In the genomic region with DNA sequence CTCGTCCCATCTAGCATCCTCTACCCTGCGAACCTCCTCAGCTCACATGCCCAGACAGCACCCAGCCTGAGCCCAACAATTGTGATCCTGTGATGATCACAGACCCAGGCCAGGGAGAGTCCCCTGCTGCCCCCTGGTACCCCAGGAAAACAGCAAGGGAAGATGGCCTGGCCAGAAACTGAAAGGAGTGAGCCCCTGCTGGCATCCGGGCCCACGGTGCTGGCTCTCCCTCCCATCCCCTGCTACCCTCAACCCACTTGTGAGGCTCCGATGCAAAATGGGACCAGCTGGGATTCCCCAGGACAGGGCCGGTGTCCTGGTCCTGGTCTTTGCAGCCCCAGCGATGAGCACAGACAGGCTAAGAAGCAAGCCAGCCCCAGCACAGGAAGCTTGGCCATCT, we compare ENCODE assay signal across 14 cellular contexts. TPM values are rescaled to one million over a fixed set of nuclear protein-coding genes. Genes with fewer than 3 reads are reported as not detected.
DNase-seq lines count a peak whose midpoint lies in the region; ATAC-seq and TF ChIP-seq lines count a peak whose summit lies in the region.
"Had no signal": no experiment of that assay in that cellular context is flagged by ENCODE, and none has a peak within 500 bp of the region (broad histone marks: within the 10 kb centered on the region; RNA-seq: fewer than 3 reads in every experiment).

No MANE protein-coding gene starts in this region.

- no peak overlapping the region for H3K4me3 ChIP-seq in esophagus squamous epithelium
- H3K4me3 ChIP-seq in vagina: no peak overlapping the region
- H3K4me3 ChIP-seq: smooth muscle cell, uterus had no signal

- H3K27ac ChIP-seq in esophagus squamous epithelium (peak overlapping the region in 3 of 4 donors; percentile 26 to 85 (median 79)), vagina (no peak overlapping the region)
- H3K27ac ChIP-seq: uterus had no signal

- no peaks in the 10 kb centered on the region for H3K27me3 ChIP-seq in esophagus squamous epithelium
- H3K27me3 ChIP-seq in vagina: no peaks in the 10 kb centered on the region
- H3K27me3 ChIP-seq: uterus had no signal

- no peaks in the 10 kb centered on the region for H3K9me3 Mint-ChIP-seq in activated T-cell treated with anti-CD3 and anti-CD28 coated beads, Interleukin-2, amount 50 U/mL, for 24 hours
- no peaks in the 10 kb centered on the region for H3K9me3 Mint-ChIP-seq in activated CD4-positive, alpha-beta memory T cell treated with anti-CD3 and anti-CD28 coated beads for 36 hours
- no peaks in the 10 kb centered on the region for H3K9me3 Mint-ChIP-seq in stimulated activated memory B cell treated with anti-CD40 and anti-IgM and Interleukin-4, amounts not matched to agents 10 μg/mL and 1 μg/mL and 100 μg/mL, for 72 hours

- no peaks in the 10 kb centered on the region for H3K27me3 Mint-ChIP-seq in activated T-cell treated with anti-CD3 and anti-CD28 coated beads, Interleukin-2, amount 50 U/mL, for 24 hours
- H3K27me3 Mint-ChIP-seq in activated CD4-positive, alpha-beta memory T cell treated with anti-CD3 and anti-CD28 coated beads for 36 hours: no peaks in the 10 kb centered on the region
- H3K27me3 Mint-ChIP-seq in stimulated activated memory B cell treated with anti-CD40 and anti-IgM and Interleukin-4, amounts not matched to agents 10 μg/mL and 1 μg/mL and 100 μg/mL, for 72 hours: no peaks in the 10 kb centered on the region

- POLR2A ChIA-PET in activated CD4-positive, alpha-beta memory T cell treated with anti-CD3 and anti-CD28 coated beads for 36 hours (lab: Charles Lee): no interaction called here

- peaks cover 97% of the 10 kb centered on the region for H3K4me1 Mint-ChIP-seq in activated T-cell treated with anti-CD3 and anti-CD28 coated beads, Interleukin-2, amount 50 U/mL, for 24 hours (ENCODE audit: low read depth)
- peaks cover 96% of the 10 kb centered on the region for H3K4me1 Mint-ChIP-seq in activated CD4-positive, alpha-beta memory T cell treated with anti-CD3 and anti-CD28 coated beads for 36 hours (ENCODE audit: low read depth)
- H3K4me1 Mint-ChIP-seq in stimulated activated memory B cell treated with anti-CD40 and anti-IgM and Interleukin-4, amounts not matched to agents 10 μg/mL and 1 μg/mL and 100 μg/mL, for 72 hours: peaks cover 86% of the 10 kb centered on the region

- CTCF ChIA-PET in activated CD4-positive, alpha-beta memory T cell treated with anti-CD3 and anti-CD28 coated beads for 36 hours (lab: Charles Lee): no interaction called here

- TF ChIP-seq CTCF in esophagus squamous epithelium (IDR thresholded peaks at IDR 0.05) (no peak), vagina (IDR thresholded peaks at IDR 0.05) (no peak)

- no peak overlapping the region for H3K4me3 Mint-ChIP-seq in activated T-cell treated with anti-CD3 and anti-CD28 coated beads, Interleukin-2, amount 50 U/mL, for 24 hours
- no peak overlapping the region for H3K4me3 Mint-ChIP-seq in activated CD4-positive, alpha-beta memory T cell treated with anti-CD3 and anti-CD28 coated beads for 36 hours
- no peak overlapping the region for H3K4me3 Mint-ChIP-seq in stimulated activated memory B cell treated with anti-CD40 and anti-IgM and Interleukin-4, amounts not matched to agents 10 μg/mL and 1 μg/mL and 100 μg/mL, for 72 hours

- 60 to 92% methylated on average over 3 to 5 of the region's 7 CpGs for WGBS in esophagus squamous epithelium, 2 donors

- intact Hi-C loops in activated CD4-positive, alpha-beta memory T cell treated with anti-CD3 and anti-CD28 coated beads for 36 hours (cut with micrococcal nuclease): no loop called here
- intact Hi-C loops in esophagus squamous epithelium (cut with DNase I) (no loop called here), vagina (cut with DNase I) (no loop called here)

- no peaks in the 10 kb centered on the region for H3K9me3 ChIP-seq in esophagus squamous epithelium
- H3K9me3 ChIP-seq in vagina: no peaks in the 10 kb centered on the region
- H3K9me3 ChIP-seq: uterus had no signal

- peaks cover 50% of the 10 kb centered on the region for H3K36me3 Mint-ChIP-seq in activated T-cell treated with anti-CD3 and anti-CD28 coated beads, Interleukin-2, amount 50 U/mL, for 24 hours (ENCODE audit: low read depth)
- peaks cover 5% of the 10 kb centered on the region for H3K36me3 Mint-ChIP-seq in activated CD4-positive, alpha-beta memory T cell treated with anti-CD3 and anti-CD28 coated beads for 36 hours
- peaks cover 12% of the 10 kb centered on the region for H3K36me3 Mint-ChIP-seq in stimulated activated memory B cell treated with anti-CD40 and anti-IgM and Interleukin-4, amounts not matched to agents 10 μg/mL and 1 μg/mL and 100 μg/mL, for 72 hours

- H3K27ac Mint-ChIP-seq in activated T-cell treated with anti-CD3 and anti-CD28 coated beads, Interleukin-2, amount 50 U/mL, for 24 hours: peak overlapping the region; percentile 84
- peak overlapping the region; percentile 98 for H3K27ac Mint-ChIP-seq in activated CD4-positive, alpha-beta memory T cell treated with anti-CD3 and anti-CD28 coated beads for 36 hours
- peak overlapping the region; percentile 48 for H3K27ac Mint-ChIP-seq in stimulated activated memory B cell treated with anti-CD40 and anti-IgM and Interleukin-4, amounts not matched to agents 10 μg/mL and 1 μg/mL and 100 μg/mL, for 72 hours

- no peak for ATAC-seq in stimulated activated memory B cell treated with anti-CD40 and anti-IgM and Interleukin-4, amounts not matched to agents 10 μg/mL and 1 μg/mL and 100 μg/mL, for 72 hours
- ATAC-seq in HG03280 (IDR thresholded peaks at IDR 0.05; ENCODE audit: unreplicated experiment): no peak

- TF ChIP-seq POLR2A in esophagus squamous epithelium (IDR thresholded peaks at IDR 0.05) (no peak), vagina (IDR thresholded peaks at IDR 0.05) (no peak)

- H3K4me1 ChIP-seq in esophagus squamous epithelium (peaks cover 41 to 100% (median 74%) of the 10 kb centered on the region in 3 donors), vagina (peaks cover 96% of the 10 kb centered on the region)

- H3K36me3 ChIP-seq in esophagus squamous epithelium: peaks cover 0 to 14% (median 1%) of the 10 kb centered on the region in 3 donors
- H3K36me3 ChIP-seq in vagina: no peaks in the 10 kb centered on the region
- H3K36me3 ChIP-seq: uterus had no signal

- DNase-seq in activated T-cell treated with anti-CD3 and anti-CD28 coated beads, Interleukin-2, amount 50 U/mL, for 24 hours: no peak
- no peak for DNase-seq in activated T-cell treated with anti-CD3 and anti-CD28 coated beads for 4 hours
- no peak for DNase-seq in activated CD4-positive, alpha-beta memory T cell treated with anti-CD3 and anti-CD28 coated beads for 36 hours
- DNase-seq in esophagus squamous epithelium (lab: John Stamatoyannopoulos, UW): no peak
- DNase-seq in vagina (ENCODE audit: extremely low spot score in 2 of 2): no peak
- no peak for DNase-seq in activated effector memory CD4-positive, alpha-beta T cell treated with anti-CD3 and anti-CD28 coated beads, Interleukin-2, amount 50 U/mL, for 16 hours
- DNase-seq: ACHN, DMS153, NCI-H1417, T1000, uterus had no signal

RNA-seq across cellular contexts. Expression of a gene that starts 14.1 kb away (rescaled TPM):
- 10 to 100 TPM; 78.1 to 81.3 TPM for total RNA-seq in activated CD4-positive, alpha-beta memory T cell treated with anti-CD3 and anti-CD28 coated beads for 36 hours
- total RNA-seq in esophagus squamous epithelium (10 to 100 TPM; 38.0 to 77.8 (median 39.6) TPM), vagina (110 TPM)

RNA-seq across cellular contexts. Expression of a gene that starts 49.8 kb away (rescaled TPM):
- total RNA-seq in activated CD4-positive, alpha-beta memory T cell treated with anti-CD3 and anti-CD28 coated beads for 36 hours: 1 to 10 TPM; 3.7 to 3.9 TPM
- total RNA-seq in esophagus squamous epithelium (10 to 100 TPM in 2 of 4 donors, 1 to 10 TPM in 2; 3.3 to 13.7 (median 7.3) TPM), vagina (35.8 TPM)

RNA-seq across cellular contexts. Expression of a gene that starts 59.2 kb away (rescaled TPM):
- 1 to 10 TPM; 2.9 to 3.3 TPM for total RNA-seq in activated CD4-positive, alpha-beta memory T cell treated with anti-CD3 and anti-CD28 coated beads for 36 hours
- total RNA-seq in esophagus squamous epithelium (1 to 10 TPM; 3.1 to 8.6 (median 5.6) TPM), vagina (7.9 TPM)

Comparison
In these comparisons a context has a peak if more than half of its experiments do, and no peak if none do; other contexts are left out.
1. H3K27ac Mint-ChIP-seq: peak in every context shown above with its lines; median percentile 98 in activated CD4-positive, alpha-beta memory T cell treated with anti-CD3 and anti-CD28 coated beads for 36 hours; 84 in activated T-cell treated with anti-CD3 and anti-CD28 coated beads, Interleukin-2, amount 50 U/mL, for 24 hours; 48 in stimulated activated memory B cell treated with anti-CD40 and anti-IgM and Interleukin-4, amounts not matched to agents 10 μg/mL and 1 μg/mL and 100 μg/mL, for 72 hours.